1 cellular context compared by ENCODE assay signal in genomic region chr20:56392282-56393132, GRCh38.
TF ChIP-seq lines count a peak whose summit lies in the region.

TSS of gene CSTF1 (plus strand) at chr20:56392645. CDS start at chr20:56395553, 2,908 bp downstream.

TF ChIP-seq in K562, 482 proteins besides CTCF, POLR2A, EP300 and RAD21 (continued from another document and continues in another):
- TF ChIP-seq, protein P1, sequence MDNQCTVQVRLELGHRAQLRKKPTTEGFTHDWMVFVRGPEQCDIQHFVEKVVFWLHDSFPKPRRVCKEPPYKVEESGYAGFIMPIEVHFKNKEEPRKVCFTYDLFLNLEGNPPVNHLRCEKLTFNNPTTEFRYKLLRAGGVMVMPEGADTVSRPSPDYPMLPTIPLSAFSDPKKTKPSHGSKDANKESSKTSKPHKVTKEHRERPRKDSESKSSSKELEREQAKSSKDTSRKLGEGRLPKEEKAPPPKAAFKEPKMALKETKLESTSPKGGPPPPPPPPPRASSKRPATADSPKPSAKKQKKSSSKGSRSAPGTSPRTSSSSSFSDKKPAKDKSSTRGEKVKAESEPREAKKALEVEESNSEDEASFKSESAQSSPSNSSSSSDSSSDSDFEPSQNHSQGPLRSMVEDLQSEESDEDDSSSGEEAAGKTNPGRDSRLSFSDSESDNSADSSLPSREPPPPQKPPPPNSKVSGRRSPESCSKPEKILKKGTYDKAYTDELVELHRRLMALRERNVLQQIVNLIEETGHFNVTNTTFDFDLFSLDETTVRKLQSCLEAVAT (IDR thresholded peaks at IDR 0.05) = peak in 1 of 2 experiments; percentile 100; a peak in 2 of 4 replicates
- TF ChIP-seq SLC30A9 (CRISPR knock-in tag; IDR thresholded peaks at IDR 0.05) (no peak), ZNF778 (CRISPR knock-in tag; IDR thresholded peaks at IDR 0.05) (no peak), CEBPB (tag; IDR thresholded peaks at IDR 0.05) (peak; percentile 99), E4F1 (CRISPR knock-in tag; IDR thresholded peaks at IDR 0.05; ENCODE audit: borderline replicate concordance) (no peak), PRPF4 (IDR thresholded peaks at IDR 0.05; ENCODE audit: insufficient read depth, low read depth, low read length, poor library complexity, severe bottlenecking) (no peak), JUN (IDR thresholded peaks at IDR 0.05; ENCODE audit: borderline replicate concordance, low read depth, low read length) (peak; percentile 73; the same call in 1 of the 2 replicates), JUN (CRISPR knock-in tag; IDR thresholded peaks at IDR 0.05; ENCODE audit: borderline replicate concordance) (no peak; the same call in 1 of the 2 replicates), ZBTB1 (CRISPR knock-in tag; IDR thresholded peaks at IDR 0.05; ENCODE audit: borderline replicate concordance, low read depth) (no peak), PURB (CRISPR knock-in tag; IDR thresholded peaks at IDR 0.05; ENCODE audit: low read depth) (no peak), TFAM (CRISPR knock-in tag; conservative IDR thresholded peaks at IDR 0.05) (no peak), GABPA (tag; conservative IDR thresholded peaks at IDR 0.05; ENCODE audit: low read depth) (peak; percentile 64), ERF (CRISPR knock-in tag; IDR thresholded peaks at IDR 0.05) (no peak), TRIM28 (IDR thresholded peaks at IDR 0.05) (peak; percentile 25; the same call in 1 of the 2 replicates), ZFP30 (CRISPR knock-in tag; IDR thresholded peaks at IDR 0.05; ENCODE audit: borderline replicate concordance) (no peak), HLTF (IDR thresholded peaks at IDR 0.05) (0 out of 2 replicates have a peak, but pooled peaks have one; percentile 62), ATF6 (CRISPR knock-in tag; IDR thresholded peaks at IDR 0.05) (no peak), CHCHD3 (CRISPR knock-in tag; IDR thresholded peaks at IDR 0.05) (no peak), TARDBP (IDR thresholded peaks at IDR 0.05) (0 out of 2 replicates have a peak, but pooled peaks have one; percentile 77), NR2F6 (CRISPR knock-in tag; IDR thresholded peaks at IDR 0.05) (no peak), ZC3H11A (IDR thresholded peaks at IDR 0.05; ENCODE audit: low read depth, low read length) (no peak), SMAD4 (CRISPR knock-in tag; conservative IDR thresholded peaks at IDR 0.05) (no peak), ZBED1 (IDR thresholded peaks at IDR 0.05) (no peak), SRSF7 (optimal IDR thresholded peaks at IDR 0.05; ENCODE audit: low read depth, low read length) (no peak), LARP7 (IDR thresholded peaks at IDR 0.05) (no peak), POLR2G (IDR thresholded peaks at IDR 0.05; ENCODE audit: low read depth, low read length) (peak; percentile 77), SMARCB1 (IDR thresholded peaks at IDR 0.05; ENCODE audit: insufficient read length, low read depth) (no peak), SAFB (IDR thresholded peaks at IDR 0.05; ENCODE audit: borderline replicate concordance, low read depth, low read length) (no peak), KAT7 (CRISPR knock-in tag; IDR thresholded peaks at IDR 0.05; ENCODE audit: borderline replicate concordance) (no peak), SNRNP70 (optimal IDR thresholded peaks at IDR 0.05; ENCODE audit: low read depth, low read length) (no peak), EHMT2 (IDR thresholded peaks at IDR 0.05) (peak; percentile 67; the same call in 1 of the 2 replicates), ZNF77 (CRISPR knock-in tag; IDR thresholded peaks at IDR 0.05) (no peak), HMGN3 (IDR thresholded peaks at IDR 0.05; ENCODE audit: borderline replicate concordance, extremely low read depth, insufficient read length, low read depth, low read length) (no peak), BDP1 (IDR thresholded peaks at IDR 0.05; ENCODE audit: insufficient read depth, insufficient read length) (no peak), ZEB2 (IDR thresholded peaks at IDR 0.05) (0 out of 2 replicates have a peak, but pooled peaks have one; percentile 37), YBX1 (IDR thresholded peaks at IDR 0.05) (no peak), PTRF (tag; IDR thresholded peaks at IDR 0.05) (no peak), SMAD2 (IDR thresholded peaks at IDR 0.05; ENCODE audit: low read depth, low read length) (no peak), PRMT5 (CRISPR knock-in tag; IDR thresholded peaks at IDR 0.05) (no peak), ZNF146 (CRISPR knock-in tag; IDR thresholded peaks at IDR 0.05; ENCODE audit: unreplicated experiment) (no peak), ZBTB11 (CRISPR knock-in tag; IDR thresholded peaks at IDR 0.05) (peak in 1 of 3 experiments; percentile 89; a peak in 2 of 6 replicates), SNAPC5 (CRISPR knock-in tag; IDR thresholded peaks at IDR 0.05) (no peak), RBM14 (IDR thresholded peaks at IDR 0.05; ENCODE audit: borderline replicate concordance, insufficient read depth, low read depth, low read length) (no peak), FIP1L1 (IDR thresholded peaks at IDR 0.05; ENCODE audit: low read depth, low read length, poor library complexity, severe bottlenecking) (peak; percentile 27), ZNF324 (CRISPR knock-in tag; IDR thresholded peaks at IDR 0.05) (no peak), ZNF41 (CRISPR knock-in tag; conservative IDR thresholded peaks at IDR 0.05) (no peak)
- TF ChIP-seq, protein P2, sequence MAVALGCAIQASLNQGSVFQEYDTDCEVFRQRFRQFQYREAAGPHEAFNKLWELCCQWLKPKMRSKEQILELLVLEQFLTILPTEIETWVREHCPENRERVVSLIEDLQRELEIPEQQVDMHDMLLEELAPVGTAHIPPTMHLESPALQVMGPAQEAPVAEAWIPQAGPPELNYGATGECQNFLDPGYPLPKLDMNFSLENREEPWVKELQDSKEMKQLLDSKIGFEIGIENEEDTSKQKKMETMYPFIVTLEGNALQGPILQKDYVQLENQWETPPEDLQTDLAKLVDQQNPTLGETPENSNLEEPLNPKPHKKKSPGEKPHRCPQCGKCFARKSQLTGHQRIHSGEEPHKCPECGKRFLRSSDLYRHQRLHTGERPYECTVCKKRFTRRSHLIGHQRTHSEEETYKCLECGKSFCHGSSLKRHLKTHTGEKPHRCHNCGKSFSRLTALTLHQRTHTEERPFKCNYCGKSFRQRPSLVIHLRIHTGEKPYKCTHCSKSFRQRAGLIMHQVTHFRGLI (CRISPR knock-in tag; IDR thresholded peaks at IDR 0.05) = no peak
- TF ChIP-seq, protein P3, sequence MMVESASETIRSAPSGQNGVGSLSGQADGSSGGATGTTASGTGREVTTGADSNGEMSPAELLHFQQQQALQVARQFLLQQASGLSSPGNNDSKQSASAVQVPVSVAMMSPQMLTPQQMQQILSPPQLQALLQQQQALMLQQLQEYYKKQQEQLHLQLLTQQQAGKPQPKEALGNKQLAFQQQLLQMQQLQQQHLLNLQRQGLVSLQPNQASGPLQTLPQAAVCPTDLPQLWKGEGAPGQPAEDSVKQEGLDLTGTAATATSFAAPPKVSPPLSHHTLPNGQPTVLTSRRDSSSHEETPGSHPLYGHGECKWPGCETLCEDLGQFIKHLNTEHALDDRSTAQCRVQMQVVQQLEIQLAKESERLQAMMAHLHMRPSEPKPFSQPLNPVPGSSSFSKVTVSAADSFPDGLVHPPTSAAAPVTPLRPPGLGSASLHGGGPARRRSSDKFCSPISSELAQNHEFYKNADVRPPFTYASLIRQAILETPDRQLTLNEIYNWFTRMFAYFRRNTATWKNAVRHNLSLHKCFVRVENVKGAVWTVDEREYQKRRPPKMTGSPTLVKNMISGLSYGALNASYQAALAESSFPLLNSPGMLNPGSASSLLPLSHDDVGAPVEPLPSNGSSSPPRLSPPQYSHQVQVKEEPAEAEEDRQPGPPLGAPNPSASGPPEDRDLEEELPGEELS (CRISPR knock-in tag; IDR thresholded peaks at IDR 0.05; ENCODE audit: borderline replicate concordance) = no peak
- TF ChIP-seq, protein P4, sequence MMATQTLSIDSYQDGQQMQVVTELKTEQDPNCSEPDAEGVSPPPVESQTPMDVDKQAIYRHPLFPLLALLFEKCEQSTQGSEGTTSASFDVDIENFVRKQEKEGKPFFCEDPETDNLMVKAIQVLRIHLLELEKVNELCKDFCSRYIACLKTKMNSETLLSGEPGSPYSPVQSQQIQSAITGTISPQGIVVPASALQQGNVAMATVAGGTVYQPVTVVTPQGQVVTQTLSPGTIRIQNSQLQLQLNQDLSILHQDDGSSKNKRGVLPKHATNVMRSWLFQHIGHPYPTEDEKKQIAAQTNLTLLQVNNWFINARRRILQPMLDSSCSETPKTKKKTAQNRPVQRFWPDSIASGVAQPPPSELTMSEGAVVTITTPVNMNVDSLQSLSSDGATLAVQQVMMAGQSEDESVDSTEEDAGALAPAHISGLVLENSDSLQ (IDR thresholded peaks at IDR 0.05) = peak; percentile 80
- TF ChIP-seq, protein P5, sequence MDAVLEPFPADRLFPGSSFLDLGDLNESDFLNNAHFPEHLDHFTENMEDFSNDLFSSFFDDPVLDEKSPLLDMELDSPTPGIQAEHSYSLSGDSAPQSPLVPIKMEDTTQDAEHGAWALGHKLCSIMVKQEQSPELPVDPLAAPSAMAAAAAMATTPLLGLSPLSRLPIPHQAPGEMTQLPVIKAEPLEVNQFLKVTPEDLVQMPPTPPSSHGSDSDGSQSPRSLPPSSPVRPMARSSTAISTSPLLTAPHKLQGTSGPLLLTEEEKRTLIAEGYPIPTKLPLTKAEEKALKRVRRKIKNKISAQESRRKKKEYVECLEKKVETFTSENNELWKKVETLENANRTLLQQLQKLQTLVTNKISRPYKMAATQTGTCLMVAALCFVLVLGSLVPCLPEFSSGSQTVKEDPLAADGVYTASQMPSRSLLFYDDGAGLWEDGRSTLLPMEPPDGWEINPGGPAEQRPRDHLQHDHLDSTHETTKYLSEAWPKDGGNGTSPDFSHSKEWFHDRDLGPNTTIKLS (IDR thresholded peaks at IDR 0.05; ENCODE audit: borderline replicate concordance, low read depth) = peak; percentile 82; the same call in 1 of the 2 replicates
